10 cellular contexts compared by ENCODE assay signal in genomic region chr1:201535046-201535777, GRCh38. TPM values are rescaled to one million over a fixed set of nuclear protein-coding genes. Genes with fewer than 3 reads are reported as not detected.
DNase-seq lines count a peak whose midpoint lies in the region; ATAC-seq, FAIRE-seq and TF ChIP-seq lines count a peak whose summit lies in the region.
"Had no signal": no experiment of that assay in that cellular context is flagged by ENCODE, and none has a peak within 500 bp of the region (broad histone marks: within the 10 kb centered on the region; RNA-seq: fewer than 3 reads in every experiment).

No MANE protein-coding gene starts in this region.

- H3K27ac ChIP-seq in smooth muscle cell (ENCODE audit: low read depth) = peak overlapping the region; percentile 94
- H3K27ac ChIP-seq: testis had no signal

- H3K9ac ChIP-seq in smooth muscle cell (ENCODE audit: low read depth) = peak overlapping the region; percentile 69

- no peaks in the 10 kb centered on the region for H3K36me3 ChIP-seq in smooth muscle cell (ENCODE audit: low read depth)

- no peak overlapping the region for H3K27ac Mint-ChIP-seq in WTC11

- no peaks in the 10 kb centered on the region for H3K9me3 Mint-ChIP-seq in WTC11

- WGBS in smooth muscle cell (ENCODE audit: low lambda C conversion rate) = 13% methylated on average over 6 of the region's 6 CpGs

- DNase-seq in HCEC 1CT (peak; percentile 53), RCC 7860 (ENCODE audit: low spot score) (peak; percentile 55), fibroblast of mammary gland (ENCODE audit: low read depth) (peak; percentile 70), smooth muscle cell (lab: John Stamatoyannopoulos, UW; ENCODE audit: unreplicated experiment) (no peak), DMS79 (lab: John Stamatoyannopoulos, UW) (no peak), WTC11 (ENCODE audit: low spot score) (no peak)
- DNase-seq: activated CD4-positive, alpha-beta T cell treated with anti-CD3 and anti-CD28 coated beads, Interleukin-2, amount 50 U/mL, for 1 hour; testis had no signal

- TF ChIP-seq CTCF in fibroblast of mammary gland (conservative IDR thresholded peaks at IDR 0.05; ENCODE audit: control insufficient read depth, insufficient read depth, low read depth, low read length) (no peak), smooth muscle cell (IDR thresholded peaks at IDR 0.05; ENCODE audit: borderline replicate concordance, insufficient read depth, poor library complexity, severe bottlenecking) (no peak), WTC11 (IDR thresholded peaks at IDR 0.05) (no peak)

- peaks cover 35% of the 10 kb centered on the region for H3K4me1 Mint-ChIP-seq in WTC11

- H3K4me1 ChIP-seq in smooth muscle cell (ENCODE audit: low read depth) = peaks cover 15% of the 10 kb centered on the region

- H3K4me2 ChIP-seq in smooth muscle cell = peak overlapping the region; percentile 54

- ATAC-seq in HG03175 (IDR thresholded peaks at IDR 0.05; ENCODE audit: unreplicated experiment) = no peak
- no peak for ATAC-seq in WTC11
- no peak for ATAC-seq in GM19452 (IDR thresholded peaks at IDR 0.05; ENCODE audit: unreplicated experiment)

- no peaks in the 10 kb centered on the region for H3K27me3 ChIP-seq in smooth muscle cell (ENCODE audit: low read depth)
- H3K27me3 ChIP-seq: testis had no signal

- no peaks in the 10 kb centered on the region for H3K36me3 Mint-ChIP-seq in WTC11

- POLR2A ChIA-PET in WTC11 (lab: Charles Lee) = no interaction called here

- no peak overlapping the region for H3K4me3 Mint-ChIP-seq in WTC11

- H3K27me3 Mint-ChIP-seq in WTC11 (ENCODE audit: low read depth) = peaks cover 39% of the 10 kb centered on the region

- H4K20me1 ChIP-seq in smooth muscle cell (ENCODE audit: low read depth) = no peaks in the 10 kb centered on the region

- H3K4me3 ChIP-seq in fibroblast of mammary gland (ENCODE audit: control insufficient read depth, low read depth, low read length) (no peak overlapping the region), smooth muscle cell (no peak overlapping the region)
- H3K4me3 ChIP-seq: testis had no signal

- no peak overlapping the region for H2AFZ ChIP-seq in smooth muscle cell (ENCODE audit: low read depth)

- H3F3A ChIP-seq in smooth muscle cell (ENCODE audit: low read depth) = peaks cover 52% of the 10 kb centered on the region

- no peaks in the 10 kb centered on the region for H3K9me3 ChIP-seq in smooth muscle cell (replicated peaks; ENCODE audit: low read depth)
- H3K9me3 ChIP-seq: testis had no signal

- H3K79me2 ChIP-seq in smooth muscle cell (ENCODE audit: low read depth) = peaks cover 4% of the 10 kb centered on the region

- FAIRE-seq in RCC 7860 (lab: Jason Lieb, UNC) = peak; percentile 44

- CTCF ChIA-PET in WTC11 (lab: Charles Lee) = interaction anchor here (1.1 to 8.2 kb wide), 6 partner anchors 9 to 361 kb away, joined by 3 to 87 read pairs (median 16); no protein-coding TSS in a partner anchor

TF ChIP-seq in WTC11, 78 proteins besides CTCF, POLR2A, EP300 and RAD21:
- TF ChIP-seq JUN (CRISPR knock-in tag; IDR thresholded peaks at IDR 0.05) = no peak
- no peak for TF ChIP-seq ZNF317 (CRISPR knock-in tag; IDR thresholded peaks at IDR 0.05; ENCODE audit: borderline replicate concordance, low read depth)
- TF ChIP-seq CREB1 (CRISPR knock-in tag; IDR thresholded peaks at IDR 0.05) = no peak
- no peak for TF ChIP-seq E2F1 (CRISPR knock-in tag; IDR thresholded peaks at IDR 0.05)
- no peak for TF ChIP-seq ZBTB43 (CRISPR knock-in tag; IDR thresholded peaks at IDR 0.05)
- TF ChIP-seq, protein P1, sequence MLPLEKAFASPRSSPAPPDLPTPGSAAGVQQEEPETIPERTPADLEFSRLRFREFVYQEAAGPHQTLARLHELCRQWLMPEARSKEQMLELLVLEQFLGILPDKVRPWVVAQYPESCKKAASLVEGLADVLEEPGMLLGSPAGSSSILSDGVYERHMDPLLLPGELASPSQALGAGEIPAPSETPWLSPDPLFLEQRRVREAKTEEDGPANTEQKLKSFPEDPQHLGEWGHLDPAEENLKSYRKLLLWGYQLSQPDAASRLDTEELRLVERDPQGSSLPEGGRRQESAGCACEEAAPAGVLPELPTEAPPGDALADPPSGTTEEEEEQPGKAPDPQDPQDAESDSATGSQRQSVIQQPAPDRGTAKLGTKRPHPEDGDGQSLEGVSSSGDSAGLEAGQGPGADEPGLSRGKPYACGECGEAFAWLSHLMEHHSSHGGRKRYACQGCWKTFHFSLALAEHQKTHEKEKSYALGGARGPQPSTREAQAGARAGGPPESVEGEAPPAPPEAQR (CRISPR knock-in tag; IDR thresholded peaks at IDR 0.05) = no peak
- no peak for TF ChIP-seq ZNF416 (CRISPR knock-in tag; IDR thresholded peaks at IDR 0.05)
- no peak for TF ChIP-seq IRF2 (CRISPR knock-in tag; IDR thresholded peaks at IDR 0.05; ENCODE audit: borderline replicate concordance, low read depth)
- TF ChIP-seq, protein P2, sequence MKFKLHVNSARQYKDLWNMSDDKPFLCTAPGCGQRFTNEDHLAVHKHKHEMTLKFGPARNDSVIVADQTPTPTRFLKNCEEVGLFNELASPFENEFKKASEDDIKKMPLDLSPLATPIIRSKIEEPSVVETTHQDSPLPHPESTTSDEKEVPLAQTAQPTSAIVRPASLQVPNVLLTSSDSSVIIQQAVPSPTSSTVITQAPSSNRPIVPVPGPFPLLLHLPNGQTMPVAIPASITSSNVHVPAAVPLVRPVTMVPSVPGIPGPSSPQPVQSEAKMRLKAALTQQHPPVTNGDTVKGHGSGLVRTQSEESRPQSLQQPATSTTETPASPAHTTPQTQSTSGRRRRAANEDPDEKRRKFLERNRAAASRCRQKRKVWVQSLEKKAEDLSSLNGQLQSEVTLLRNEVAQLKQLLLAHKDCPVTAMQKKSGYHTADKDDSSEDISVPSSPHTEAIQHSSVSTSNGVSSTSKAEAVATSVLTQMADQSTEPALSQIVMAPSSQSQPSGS (CRISPR knock-in tag; IDR thresholded peaks at IDR 0.05; ENCODE audit: borderline replicate concordance, low read depth) = no peak
- TF ChIP-seq JAZF1 (CRISPR knock-in tag; IDR thresholded peaks at IDR 0.05) = no peak
- TF ChIP-seq RELA (CRISPR knock-in tag; IDR thresholded peaks at IDR 0.05; ENCODE audit: borderline replicate concordance) = no peak
- no peak for TF ChIP-seq MAX (CRISPR knock-in tag; IDR thresholded peaks at IDR 0.05)
- no peak for TF ChIP-seq NFYB (CRISPR knock-in tag; conservative IDR thresholded peaks at IDR 0.05; ENCODE audit: low read depth)
- no peak for TF ChIP-seq EMX1 (CRISPR knock-in tag; IDR thresholded peaks at IDR 0.05)
TF ChIP-seq in WTC11: peak in this region for 0.

RNA-seq across cellular contexts. Expression of gene NAV1, which starts 3.7 kb away (rescaled TPM):
- total RNA-seq in smooth muscle cell (52.3 and 60.1 TPM in 2 replicates), WTC11 (2021) (41.0 to 51.0 TPM (median 46.2 TPM) in 3 replicates)
- 65.2 and 71.1 TPM in 2 replicates for polyA plus RNA-seq in smooth muscle cell

RNA-seq across cellular contexts. Expression of gene CSRP1, which starts 28.3 kb away (rescaled TPM):
- total RNA-seq in smooth muscle cell = 317 and 345 TPM in 2 replicates
- polyA plus RNA-seq in smooth muscle cell = 202 and 215 TPM in 2 replicates
- 10.7 to 15.4 TPM (median 14.3 TPM) in 3 replicates for total RNA-seq in WTC11 (2021)

Comparison
In these comparisons a context has a peak if more than half of its experiments do, and no peak if none do; other contexts are left out.
1. DNase-seq: peak in HCEC 1CT (single experiment), RCC 7860 (single experiment) and fibroblast of mammary gland (single experiment); none in smooth muscle cell (single experiment), DMS79 (single experiment) and WTC11 (single experiment).
2. RNA of gene CSRP1, which starts 28.3 kb away (total RNA-seq): 317 to 345 TPM in smooth muscle cell; 10.7 to 15.4 TPM in WTC11; every median in the first group is over 10 times any median in the second.